ENCODE assay signal across 32 cellular contexts in genomic region chr6:73362869-73363536, GRCh38. TPM values are rescaled to one million over a fixed set of nuclear protein-coding genes. Genes with fewer than 3 reads are reported as not detected.
DNase-seq lines count a peak whose midpoint lies in the region; ATAC-seq, FAIRE-seq and TF ChIP-seq lines count a peak whose summit lies in the region.
"Had no signal": no experiment of that assay in that cellular context is flagged by ENCODE, and none has a peak within 500 bp of the region (broad histone marks: within the 10 kb centered on the region; RNA-seq: fewer than 3 reads in every experiment).

No MANE protein-coding gene starts in this region.

- FAIRE-seq in K562 (lab: Jason Lieb, UNC) = no peak
- FAIRE-seq in H1 (lab: Jason Lieb, UNC) = no peak
- FAIRE-seq: A204.1, GM12878, GM12892, GM18507 had no signal

- 0 out of 2 replicates have a peak overlapping the region, but pooled peaks have one; percentile 50 for H2BK12ac ChIP-seq in H1 (ENCODE audit: low read depth, low read length)

- H2BK5ac ChIP-seq in H1 (ENCODE audit: low read depth, low read length) = no peak overlapping the region

- H2AK5ac ChIP-seq in H1 (ENCODE audit: low read depth, low read length) = no peak overlapping the region

- no peak for TF ChIP-seq POLR2A in K562 (conservative IDR thresholded peaks at IDR 0.05)
- no peak for TF ChIP-seq POLR2A in H1 (IDR thresholded peaks at IDR 0.05; ENCODE audit: control extremely low read depth in 1 of 2, low read depth in 2 of 2, low read length in 2 of 2)

- no peak overlapping the region for H3K23ac ChIP-seq in H1 (ENCODE audit: insufficient read length)

- POLR2A ChIA-PET in K562 (lab: Yijun Ruan, JAX) = no interaction called here
- POLR2A ChIA-PET in H1 (lab: Charles Lee; ENCODE audit: partially characterized antibody) = no interaction called here

- DNase-seq in K562 (ENCODE audit: extremely low read depth in 1 of 4, low spot score in 3 of 4) = no peak
- DNase-seq in H1 (ENCODE audit: low read depth in 1 of 2, low spot score in 2 of 2) = no peak
- peak; percentile 85 for DNase-seq in mesenteric fat pad (ENCODE audit: low spot score)
- DNase-seq in chondrocyte (ENCODE audit: low spot score) = no peak
- DNase-seq in HK-2 (ENCODE audit: unreplicated experiment) = no peak
- no peak for DNase-seq in stimulated activated CD4-positive, alpha-beta T cell treated with anti-CD3 and anti-CD28 coated beads, Interleukin-2, amount 100 ng/mL, for 48 hours
- DNase-seq in NCI-H774 (lab: John Stamatoyannopoulos, UW) = no peak
- DNase-seq: 8988T; ACHN; BE2C; C1 segment of cervical spinal cord; CD4-positive, alpha-beta memory T cell; CD4-positive, CD25-positive, alpha-beta regulatory T cell; CD8-positive, alpha-beta memory T cell; COR-L47; DMS 273 treated with DMSO at 0.1 percent for 48 hours; DMS153; DMS53; DMS79; DND-41; EL; GDM1 had no signal

- no peaks in the 10 kb centered on the region for H3K9me3 ChIP-seq in K562 (replicated peaks; ENCODE audit: control insufficient read depth, insufficient read depth, low read depth, low read length)
- H3K9me3 ChIP-seq in H1 (ENCODE audit: insufficient read depth in 2 of 2, low read depth in 1 of 2, low read length in 1 of 2) = no peaks in the 10 kb centered on the region; a peak in 1 of 4 replicates
- H3K9me3 ChIP-seq: BE2C had no signal

- H3K27me3 ChIP-seq in K562 (ENCODE audit: control insufficient read depth in 2 of 2, insufficient read depth in 2 of 2, low read length in 2 of 2) (peaks cover 0 to 19% of the 10 kb centered on the region in 2 experiments; a peak in 3 of 5 replicates), H1 (replicated peaks in 1 of 4; ENCODE audit: control insufficient read depth in 3 of 4, extremely low read depth in 1 of 4, insufficient read depth in 3 of 4, low read length in 3 of 4) (no peaks in the 10 kb centered on the region)
- H3K27me3 ChIP-seq: BE2C, BLaER1 had no signal

- H3K79me1 ChIP-seq in H1 (ENCODE audit: low read depth, low read length) = no peaks in the 10 kb centered on the region

- TF ChIP-seq CTCF in K562 (IDR thresholded peaks at IDR 0.05 in 2 of 3, conservative IDR thresholded peaks at IDR 0.05 in 1 of 3; ENCODE audit: insufficient read depth in 2 of 3, low read depth in 1 of 3, low read length in 3 of 3) = no peak
- TF ChIP-seq CTCF in H1 (IDR thresholded peaks at IDR 0.05; ENCODE audit: control extremely low read depth in 1 of 3, insufficient read depth in 1 of 3, low read depth in 1 of 3, low read length in 3 of 3) = no peak
- TF ChIP-seq CTCF in chondrocyte (IDR thresholded peaks at IDR 0.05) = no peak

- H3K4me1 Mint-ChIP-seq in chondrocyte (ENCODE audit: low read depth) = no peaks in the 10 kb centered on the region
- H3K4me1 Mint-ChIP-seq: CD14-positive monocyte; CD4-positive, alpha-beta memory T cell; CD4-positive, CD25-positive, alpha-beta regulatory T cell; CD8-positive, alpha-beta memory T cell had no signal

- H2BK20ac ChIP-seq in H1 (ENCODE audit: low read length) = no peak overlapping the region

- WGBS in K562 (ENCODE audit: insufficient coverage, low coverage, missing lambda C conversion rate) = 56% methylated on average over 24 of the region's 31 CpGs
- WGBS in H1 (ENCODE audit: extremely low coverage in 1 of 2, insufficient coverage in 1 of 2, insufficient read length in 1 of 2, insufficient replicate concordance in 2 of 2, low coverage in 1 of 2, low lambda C conversion rate in 2 of 2, missing lambda C conversion rate in 1 of 2), 2 experiments = 94% methylated on average over 27 of the region's 31 CpGs; no CpG with 5 or more reads in 1 of the 2 experiments

- no peaks in the 10 kb centered on the region for H3K36me3 Mint-ChIP-seq in chondrocyte (ENCODE audit: low read depth)
- H3K36me3 Mint-ChIP-seq: CD14-positive monocyte; CD4-positive, alpha-beta memory T cell; CD4-positive, CD25-positive, alpha-beta regulatory T cell; CD8-positive, alpha-beta memory T cell had no signal

- no peak overlapping the region for H3K4ac ChIP-seq in H1 (replicated peaks; ENCODE audit: insufficient read length, low read depth, low read length)

- no peaks in the 10 kb centered on the region for H3K36me3 ChIP-seq in K562 (ENCODE audit: control insufficient read depth, insufficient read depth, low read length)
- H3K36me3 ChIP-seq in H1 (ENCODE audit: control insufficient read depth in 2 of 4, insufficient read depth in 4 of 4, low read length in 3 of 4) = no peaks in the 10 kb centered on the region
- H3K36me3 ChIP-seq: BE2C, BLaER1 had no signal

- intact Hi-C loops in K562 (cut with micrococcal nuclease) = no loop called here

- H3K4me2 ChIP-seq in K562 (ENCODE audit: insufficient read depth, low read length) = no peak overlapping the region
- no peak overlapping the region for H3K4me2 ChIP-seq in H1 (ENCODE audit: insufficient read depth in 1 of 2, low read depth in 2 of 2, low read length in 2 of 2)
- H3K4me2 ChIP-seq: BLaER1 had no signal

- no peak for TF ChIP-seq EP300 in K562 (IDR thresholded peaks at IDR 0.05; ENCODE audit: low read length)
- no peak for TF ChIP-seq EP300 in H1 (IDR thresholded peaks at IDR 0.05; ENCODE audit: borderline replicate concordance in 1 of 2, low read depth in 2 of 2, low read length in 2 of 2)

- H4K20me1 ChIP-seq in K562 (replicated peaks; ENCODE audit: control insufficient read depth, insufficient read depth, low read length) (no peaks in the 10 kb centered on the region), H1 (replicated peaks in 1 of 2; ENCODE audit: control insufficient read depth in 1 of 2, insufficient read depth in 2 of 2, low read length in 2 of 2) (no peaks in the 10 kb centered on the region)
- H4K20me1 ChIP-seq: BLaER1 had no signal

- H3K9me1 ChIP-seq in K562 (ENCODE audit: control insufficient read depth, insufficient read depth, low read length) = no peaks in the 10 kb centered on the region

- H3K4me3 Mint-ChIP-seq in chondrocyte (ENCODE audit: unreplicated experiment) = no peak overlapping the region
- H3K4me3 Mint-ChIP-seq: CD14-positive monocyte; CD4-positive, alpha-beta memory T cell; CD4-positive, CD25-positive, alpha-beta regulatory T cell; CD8-positive, alpha-beta memory T cell had no signal

- H4K91ac ChIP-seq in H1 (replicated peaks; ENCODE audit: insufficient read length, low read length) = no peak overlapping the region

- TF ChIP-seq RAD21 in K562 (CRISPR knock-in tag; conservative IDR thresholded peaks at IDR 0.05 in 1 of 2, IDR thresholded peaks at IDR 0.05 in 1 of 2) (no peak), H1 (IDR thresholded peaks at IDR 0.05 in 1 of 2, conservative IDR thresholded peaks at IDR 0.05 in 1 of 2; ENCODE audit: low read depth in 2 of 2, low read length in 2 of 2) (no peak)

- no peaks in the 10 kb centered on the region for H3K27me3 Mint-ChIP-seq in chondrocyte (ENCODE audit: low read depth)
- H3K27me3 Mint-ChIP-seq: CD4-positive, alpha-beta memory T cell had no signal

- H3K4me3 ChIP-seq in K562 (no peak overlapping the region), H1 (ENCODE audit: extremely low read depth in 1 of 4, insufficient read depth in 2 of 4, low read depth in 3 of 4, low read length in 4 of 4) (no peak overlapping the region)
- H3K4me3 ChIP-seq: BLaER1, GM12878 had no signal

- no peak overlapping the region for H3K14ac ChIP-seq in H1 (ENCODE audit: insufficient read length)

- H3K79me2 ChIP-seq in K562 (ENCODE audit: control insufficient read depth, insufficient read depth, low read length) (no peaks in the 10 kb centered on the region), H1 (ENCODE audit: control insufficient read depth in 1 of 2, insufficient read depth in 2 of 2, low read length in 2 of 2) (no peaks in the 10 kb centered on the region)

- no peaks in the 10 kb centered on the region for H3K23me2 ChIP-seq in H1 (ENCODE audit: low read depth, low read length)

- H4K5ac ChIP-seq in H1 (ENCODE audit: insufficient read length, low read depth, low read length) = no peak overlapping the region

- peaks cover 3 to 16% of the 10 kb centered on the region in 2 experiments; a peak in 3 of 5 replicates for H3K4me1 ChIP-seq in K562 (replicated peaks in 1 of 2; ENCODE audit: control insufficient read depth in 2 of 2, insufficient read depth in 2 of 2, low read length in 2 of 2)
- peaks cover 0 to 4% (median 2%) of the 10 kb centered on the region in 4 experiments; a peak in 3 of 7 replicates for H3K4me1 ChIP-seq in H1 (replicated peaks in 1 of 4; ENCODE audit: control insufficient read depth in 3 of 4, insufficient read depth in 4 of 4, low read length in 3 of 4)
- H3K4me1 ChIP-seq: BE2C, BLaER1 had no signal

- no peak overlapping the region for H3K18ac ChIP-seq in H1 (ENCODE audit: extremely low read depth, low read length)

- H3K27ac ChIP-seq in K562 (ENCODE audit: extremely low read depth, low read depth, low read length) (no peak overlapping the region), H1 (ENCODE audit: low read depth, low read length) (no peak overlapping the region)
- H3K27ac ChIP-seq: BLaER1 had no signal

- no peak overlapping the region; the same call in 1 of the 2 replicates for H2BK15ac ChIP-seq in H1 (ENCODE audit: low read length)

- no peak overlapping the region for H3K56ac ChIP-seq in H1 (replicated peaks; ENCODE audit: insufficient read length, low read depth, low read length)

- H3K9me3 Mint-ChIP-seq in chondrocyte (ENCODE audit: low read depth) = no peaks in the 10 kb centered on the region
- H3K9me3 Mint-ChIP-seq: CD4-positive, CD25-positive, alpha-beta regulatory T cell; CD8-positive, alpha-beta memory T cell had no signal

- in situ Hi-C loops in K562 (cut with MboI) = no loop called here

- no peak for ATAC-seq in K562
- ATAC-seq: GM12878 had no signal

- H3K9ac ChIP-seq in K562 (ENCODE audit: insufficient read depth in 1 of 2, low read depth in 2 of 2, low read length in 2 of 2) = no peak overlapping the region
- no peak overlapping the region for H3K9ac ChIP-seq in H1 (replicated peaks in 1 of 4; ENCODE audit: extremely low read depth in 1 of 4, low read depth in 3 of 4, low read length in 3 of 4)
- H3K9ac ChIP-seq: BLaER1 had no signal

- H2AFZ ChIP-seq in K562 (ENCODE audit: low read depth, low read length) = 0 out of 2 replicates have a peak overlapping the region, but pooled peaks have one; percentile 9
- H2AFZ ChIP-seq in H1 (ENCODE audit: low read length) = no peak overlapping the region

- BruUV-seq in K562 (replicated peaks; lab: Mats Ljungman, UMichigan) = no TSS peak

- H3K27ac Mint-ChIP-seq in chondrocyte (ENCODE audit: unreplicated experiment) = no peak overlapping the region
- H3K27ac Mint-ChIP-seq: CD4-positive, alpha-beta memory T cell; CD4-positive, CD25-positive, alpha-beta regulatory T cell had no signal

- no peak overlapping the region for H2BK120ac ChIP-seq in H1 (replicated peaks; ENCODE audit: low read depth, low read length)

- CTCF ChIA-PET in K562 (lab: Yijun Ruan, JAX; ENCODE audit: low intra/inter-chr PET ratio) (no interaction called here), H1 (lab: Charles Lee; ENCODE audit: partially characterized antibody) (no interaction called here)

- no peak overlapping the region; the same call in 1 of the 2 replicates for H4K8ac ChIP-seq in H1 (ENCODE audit: extremely low read depth, insufficient read depth, low read length)

RNA-seq across cellular contexts. Expression of gene KHDC3L, which starts 0.5 kb away (rescaled TPM):
- total RNA-seq in K562 (2011; cell fraction: chromatin; rRNA removed; ENCODE audit: low replicate concordance) = not detected in 2 replicates
- not detected in 2 replicates for total RNA-seq in K562 (2011; cell fraction: nucleolus; rRNA removed)
- total RNA-seq in K562 (2011; cell fraction: nucleoplasm; rRNA removed) = not detected in 2 replicates
- not detected in 2 replicates for total RNA-seq in K562 (2014; rRNA removed)
- not detected in 2 replicates for total RNA-seq in K562 (2014; rRNA removed; fragmentation: Illumina TruSeq; extraction: Trizol)
- total RNA-seq in K562 (2015; rRNA removed; fragmentation: Illumina TruSeq; extraction: Trizol) = not detected in 2 replicates
- total RNA-seq in K562 (2021) = not detected in 2 replicates
- polyA plus RNA-seq in K562 (2011; rRNA removed) = not detected in 2 replicates
- not detected in 2 replicates for polyA plus RNA-seq in K562 (2011; cell fraction: cytosol; rRNA removed)
- polyA plus RNA-seq in K562 (2011; cell fraction: nucleus; rRNA removed) = not detected in 2 replicates
- polyA plus RNA-seq in K562 (2012) = not detected in 2 replicates
- not detected in 2 replicates for polyA plus RNA-seq in K562 (2014; fragmentation: Illumina TruSeq; extraction: Trizol)
- not detected for polyA plus RNA-seq in K562 (2014; fragmentation: Nextera tagmentation; extraction: Ambion mirVana)
- polyA plus RNA-seq in K562 (2014; rRNA removed) = not detected in 2 replicates
- not detected in 2 replicates for polyA minus RNA-seq in K562 (2011; rRNA and poly(A)+ RNA removed)
- not detected in 2 replicates for polyA minus RNA-seq in K562 (2011; cell fraction: cytosol; rRNA and poly(A)+ RNA removed)
- not detected in 2 replicates for polyA minus RNA-seq in K562 (2011; cell fraction: nucleus; rRNA and poly(A)+ RNA removed)
- total RNA-seq in H1 (2021; fragmentation: NEBNext Ultra II Directional; extraction: Animal tissue kit (Norgen Biotek cat#: 25700)) = 0.42 TPM in 1 of 2 replicates, not detected in the other
- polyA plus RNA-seq in H1 (2011; rRNA removed) = 0.11 TPM in 1 of 2 replicates, not detected in the other
- polyA plus RNA-seq in H1 (2011; cell fraction: cytosol; rRNA removed) = 0.26 TPM
- polyA plus RNA-seq in H1 (2011; cell fraction: nucleus; rRNA removed) = not detected
- polyA plus RNA-seq in H1 (2012, experiment 1 of 2) = 0.19 TPM in 1 of 4 replicates, not detected in the others
- polyA plus RNA-seq in H1 (2012, experiment 2 of 2) = not detected
- polyA plus RNA-seq in H1 (2013, experiment 1 of 2) = 0.06 TPM
- 0.22 TPM for polyA plus RNA-seq in H1 (2013, experiment 2 of 2)
- not detected in 2 replicates for polyA minus RNA-seq in H1 (2011; rRNA and poly(A)+ RNA removed)
- not detected for polyA minus RNA-seq in H1 (2011; cell fraction: cytosol; rRNA and poly(A)+ RNA removed)
- not detected for polyA minus RNA-seq in H1 (2011; cell fraction: nucleus; rRNA and poly(A)+ RNA removed)
- not detected for total RNA-seq in mesenteric fat pad
- 0.41 TPM in 1 of 3 replicates, not detected in the others for total RNA-seq in chondrocyte
- total RNA-seq: A673; CD4-positive, alpha-beta memory T cell; CD4-positive, CD25-positive, alpha-beta regulatory T cell; CD8-positive, alpha-beta memory T cell; Daoy; G401; GM12878 had no signal
- polyA plus RNA-seq: AG04450; CD14-positive monocyte; CD4-positive, alpha-beta memory T cell; CD4-positive, CD25-positive, alpha-beta regulatory T cell; CD8-positive, alpha-beta memory T cell; GM12878 had no signal

RNA-seq across cellular contexts. Expression of gene OOEP, which starts 6.7 kb away (rescaled TPM):
- not detected in 2 replicates for total RNA-seq in K562 (2011; cell fraction: chromatin; rRNA removed; ENCODE audit: low replicate concordance)
- total RNA-seq in K562 (2011; cell fraction: nucleolus; rRNA removed) = not detected in 2 replicates
- not detected in 2 replicates for total RNA-seq in K562 (2011; cell fraction: nucleoplasm; rRNA removed)
- total RNA-seq in K562 (2014; rRNA removed) (not detected in 2 replicates), K562 (2014; rRNA removed; fragmentation: Illumina TruSeq; extraction: Trizol) (not detected in 2 replicates), K562 (2015; rRNA removed; fragmentation: Illumina TruSeq; extraction: Trizol) (not detected in 2 replicates), K562 (2021) (not detected in 2 replicates), mesenteric fat pad (not detected), chondrocyte (not detected in 3 replicates)
- polyA plus RNA-seq in K562 (2011; rRNA removed) (not detected in 2 replicates), K562 (2014; fragmentation: Illumina TruSeq; extraction: Trizol) (not detected in 2 replicates), K562 (2014; fragmentation: Nextera tagmentation; extraction: Ambion mirVana) (not detected), K562 (2014; rRNA removed) (not detected in 2 replicates), H1 (2011; rRNA removed) (0.20 and 0.55 TPM in 2 replicates)
- not detected in 2 replicates for polyA plus RNA-seq in K562 (2011; cell fraction: cytosol; rRNA removed)
- not detected in 2 replicates for polyA plus RNA-seq in K562 (2011; cell fraction: nucleus; rRNA removed)
- not detected in 2 replicates for polyA plus RNA-seq in K562 (2012)
- not detected in 2 replicates for polyA minus RNA-seq in K562 (2011; rRNA and poly(A)+ RNA removed)
- polyA minus RNA-seq in K562 (2011; cell fraction: cytosol; rRNA and poly(A)+ RNA removed) = not detected in 2 replicates
- not detected in 2 replicates for polyA minus RNA-seq in K562 (2011; cell fraction: nucleus; rRNA and poly(A)+ RNA removed)
- 0.41 TPM in 1 of 2 replicates, not detected in the other for total RNA-seq in H1 (2021; fragmentation: NEBNext Ultra II Directional; extraction: Animal tissue kit (Norgen Biotek cat#: 25700))
- 0.30 TPM for polyA plus RNA-seq in H1 (2011; cell fraction: cytosol; rRNA removed)
- polyA plus RNA-seq in H1 (2011; cell fraction: nucleus; rRNA removed) = 0.50 TPM
- 0.19 to 0.43 TPM (median 0.33 TPM) in 3 of 4 replicates, not detected in the other for polyA plus RNA-seq in H1 (2012, experiment 1 of 2)
- not detected for polyA plus RNA-seq in H1 (2012, experiment 2 of 2)
- polyA plus RNA-seq in H1 (2013, experiment 1 of 2) = 0.24 TPM
- polyA plus RNA-seq in H1 (2013, experiment 2 of 2) = 0.39 TPM
- not detected in 2 replicates for polyA minus RNA-seq in H1 (2011; rRNA and poly(A)+ RNA removed)
- not detected for polyA minus RNA-seq in H1 (2011; cell fraction: cytosol; rRNA and poly(A)+ RNA removed)
- not detected for polyA minus RNA-seq in H1 (2011; cell fraction: nucleus; rRNA and poly(A)+ RNA removed)
- total RNA-seq: A673; CD4-positive, alpha-beta memory T cell; Daoy; G401; GM12878 had no signal
- polyA plus RNA-seq: AG04450; CD14-positive monocyte; CD8-positive, alpha-beta memory T cell had no signal

RNA-seq across cellular contexts. Expression of gene DPPA5, which starts 8.9 kb away (rescaled TPM):
- total RNA-seq in K562 (2011; cell fraction: chromatin; rRNA removed; ENCODE audit: low replicate concordance) = not detected in 2 replicates
- total RNA-seq in K562 (2011; cell fraction: nucleolus; rRNA removed) = not detected in 2 replicates
- not detected in 2 replicates for total RNA-seq in K562 (2011; cell fraction: nucleoplasm; rRNA removed)
- total RNA-seq in K562 (2014; rRNA removed) (not detected in 2 replicates), K562 (2014; rRNA removed; fragmentation: Illumina TruSeq; extraction: Trizol) (not detected in 2 replicates), K562 (2015; rRNA removed; fragmentation: Illumina TruSeq; extraction: Trizol) (not detected in 2 replicates), K562 (2021) (not detected in 2 replicates), mesenteric fat pad (not detected), chondrocyte (not detected in 3 replicates)
- polyA plus RNA-seq in K562 (2011; rRNA removed) (not detected in 2 replicates), K562 (2014; fragmentation: Illumina TruSeq; extraction: Trizol) (not detected in 2 replicates), K562 (2014; fragmentation: Nextera tagmentation; extraction: Ambion mirVana) (not detected), K562 (2014; rRNA removed) (not detected in 2 replicates), H1 (2011; rRNA removed) (2.9 and 6.6 TPM in 2 replicates)
- not detected in 2 replicates for polyA plus RNA-seq in K562 (2011; cell fraction: cytosol; rRNA removed)
- not detected in 2 replicates for polyA plus RNA-seq in K562 (2011; cell fraction: nucleus; rRNA removed)
- not detected in 2 replicates for polyA plus RNA-seq in K562 (2012)
- not detected in 2 replicates for polyA minus RNA-seq in K562 (2011; rRNA and poly(A)+ RNA removed)
- not detected in 2 replicates for polyA minus RNA-seq in K562 (2011; cell fraction: cytosol; rRNA and poly(A)+ RNA removed)
- polyA minus RNA-seq in K562 (2011; cell fraction: nucleus; rRNA and poly(A)+ RNA removed) = not detected in 2 replicates
- 1.5 and 2.0 TPM in 2 replicates for total RNA-seq in H1 (2021; fragmentation: NEBNext Ultra II Directional; extraction: Animal tissue kit (Norgen Biotek cat#: 25700))
- 4.8 TPM for polyA plus RNA-seq in H1 (2011; cell fraction: cytosol; rRNA removed)
- polyA plus RNA-seq in H1 (2011; cell fraction: nucleus; rRNA removed) = 2.9 TPM
- polyA plus RNA-seq in H1 (2012, experiment 1 of 2) = 0.43 to 1.7 TPM (median 1.5 TPM) in 4 replicates
- polyA plus RNA-seq in H1 (2012, experiment 2 of 2) = 4.9 TPM
- polyA plus RNA-seq in H1 (2013, experiment 1 of 2) = 2.8 TPM
- polyA plus RNA-seq in H1 (2013, experiment 2 of 2) = 2.5 TPM
- polyA minus RNA-seq in H1 (2011; rRNA and poly(A)+ RNA removed) = 1.6 TPM in 1 of 2 replicates, not detected in the other
- not detected for polyA minus RNA-seq in H1 (2011; cell fraction: cytosol; rRNA and poly(A)+ RNA removed)
- polyA minus RNA-seq in H1 (2011; cell fraction: nucleus; rRNA and poly(A)+ RNA removed) = not detected
- total RNA-seq: A673; CD4-positive, alpha-beta memory T cell; CD4-positive, CD25-positive, alpha-beta regulatory T cell; CD8-positive, alpha-beta memory T cell; Daoy; G401; GM12878 had no signal
- polyA plus RNA-seq: AG04450; CD14-positive monocyte; CD4-positive, alpha-beta memory T cell; CD4-positive, CD25-positive, alpha-beta regulatory T cell; CD8-positive, alpha-beta memory T cell; GM12878 had no signal

RNA-seq across cellular contexts. Expression of gene DDX43, which starts 31.6 kb away (rescaled TPM):
- 0.23 TPM in 1 of 2 replicates, not detected in the other for total RNA-seq in K562 (2011; cell fraction: chromatin; rRNA removed; ENCODE audit: low replicate concordance)
- not detected in 2 replicates for total RNA-seq in K562 (2011; cell fraction: nucleolus; rRNA removed)
- total RNA-seq in K562 (2011; cell fraction: nucleoplasm; rRNA removed) = not detected in 2 replicates
- total RNA-seq in K562 (2014; rRNA removed) = 0.32 TPM in 1 of 2 replicates, not detected in the other
- total RNA-seq in K562 (2014; rRNA removed; fragmentation: Illumina TruSeq; extraction: Trizol) = 0.19 and 0.40 TPM in 2 replicates
- total RNA-seq in K562 (2015; rRNA removed; fragmentation: Illumina TruSeq; extraction: Trizol) = 0.19 and 0.25 TPM in 2 replicates
- 0.18 and 0.20 TPM in 2 replicates for total RNA-seq in K562 (2021)
- 0.07 TPM in 1 of 2 replicates, not detected in the other for polyA plus RNA-seq in K562 (2011; rRNA removed)
- polyA plus RNA-seq in K562 (2011; cell fraction: cytosol; rRNA removed) = not detected in 2 replicates
- polyA plus RNA-seq in K562 (2011; cell fraction: nucleus; rRNA removed) = not detected in 2 replicates
- 0.23 and 0.37 TPM in 2 replicates for polyA plus RNA-seq in K562 (2012)
- polyA plus RNA-seq in K562 (2014; fragmentation: Illumina TruSeq; extraction: Trizol) = 0.12 and 0.42 TPM in 2 replicates
- polyA plus RNA-seq in K562 (2014; fragmentation: Nextera tagmentation; extraction: Ambion mirVana) = under 1 TPM; 0.10 to 0.27 TPM
- 0.57 and 0.88 TPM in 2 replicates for polyA plus RNA-seq in K562 (2014; rRNA removed)
- polyA minus RNA-seq in K562 (2011; rRNA and poly(A)+ RNA removed) = not detected in 2 replicates
- not detected in 2 replicates for polyA minus RNA-seq in K562 (2011; cell fraction: cytosol; rRNA and poly(A)+ RNA removed)
- not detected in 2 replicates for polyA minus RNA-seq in K562 (2011; cell fraction: nucleus; rRNA and poly(A)+ RNA removed)
- total RNA-seq in H1 (2021; fragmentation: NEBNext Ultra II Directional; extraction: Animal tissue kit (Norgen Biotek cat#: 25700)) = not detected in 2 replicates
- 0.05 TPM in 2 replicates for polyA plus RNA-seq in H1 (2011; rRNA removed)
- 0.49 TPM for polyA plus RNA-seq in H1 (2011; cell fraction: cytosol; rRNA removed)
- polyA plus RNA-seq in H1 (2011; cell fraction: nucleus; rRNA removed) = 0.07 TPM
- 0.10 TPM in 1 of 4 replicates, not detected in the others for polyA plus RNA-seq in H1 (2012, experiment 1 of 2)
- not detected for polyA plus RNA-seq in H1 (2012, experiment 2 of 2)
- polyA plus RNA-seq in H1 (2013, experiment 1 of 2) = 0.18 TPM
- polyA plus RNA-seq in H1 (2013, experiment 2 of 2) = 0.15 TPM
- 0.09 TPM in 1 of 2 replicates, not detected in the other for polyA minus RNA-seq in H1 (2011; rRNA and poly(A)+ RNA removed)
- polyA minus RNA-seq in H1 (2011; cell fraction: cytosol; rRNA and poly(A)+ RNA removed) = not detected
- not detected for polyA minus RNA-seq in H1 (2011; cell fraction: nucleus; rRNA and poly(A)+ RNA removed)
- 0.32 TPM for total RNA-seq in mesenteric fat pad
- not detected in 3 replicates for total RNA-seq in chondrocyte
- total RNA-seq: A673, Daoy, G401, GM12878 had no signal
